ENCODE assay signal across 12 cellular contexts in the genomic region with DNA sequence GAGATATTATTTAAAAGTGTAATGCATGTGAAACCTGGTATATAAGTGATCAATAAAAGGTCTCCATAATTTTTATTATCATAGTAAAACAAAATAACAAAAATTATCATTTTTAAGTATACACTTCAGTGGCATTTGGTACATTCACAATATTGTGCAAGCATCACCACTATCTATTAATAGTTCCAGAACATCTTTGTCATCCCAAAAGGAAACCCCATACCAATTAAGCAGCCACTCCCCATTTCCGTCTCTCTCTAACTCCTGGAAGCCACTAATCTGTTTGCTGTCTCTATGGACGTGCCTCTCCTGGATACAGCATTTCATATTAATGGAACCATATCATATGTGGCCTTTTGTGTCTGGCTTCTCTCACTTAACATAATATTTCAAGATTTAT. TPM values are rescaled to one million over a fixed set of nuclear protein-coding genes. Genes with fewer than 3 reads are reported as not detected.
DNase-seq lines count a peak whose midpoint lies in the region; ATAC-seq, FAIRE-seq and TF ChIP-seq lines count a peak whose summit lies in the region.
"Had no signal": no experiment of that assay in that cellular context is flagged by ENCODE, and none has a peak within 500 bp of the region (broad histone marks: within the 10 kb centered on the region; RNA-seq: fewer than 3 reads in every experiment).

No MANE protein-coding gene starts in this region.

- H3K79me2 ChIP-seq in keratinocyte (ENCODE audit: control insufficient read depth, insufficient read depth, low read length), result no peaks in the 10 kb centered on the region
- H3K79me2 ChIP-seq: parathyroid adenoma had no signal

- no peaks in the 10 kb centered on the region for H3K36me3 ChIP-seq in keratinocyte (ENCODE audit: control insufficient read depth in 2 of 2, extremely low read depth in 1 of 2, insufficient read depth in 2 of 2, low read length in 2 of 2)
- no peaks in the 10 kb centered on the region for H3K36me3 ChIP-seq in MG63

- intact Hi-C loops in MCF 10A (cut with micrococcal nuclease), result no loop called here

- CTCF ChIA-PET in MCF 10A (lab: Yijun Ruan, JAX), result no interaction called here

- H3K4me2 ChIP-seq in keratinocyte (ENCODE audit: control insufficient read depth, extremely low read depth, insufficient read depth, low read depth, low read length), result peak overlapping the region; percentile 1

- no peak overlapping the region for H3K4me3 Mint-ChIP-seq in MCF 10A (ENCODE audit: unreplicated experiment)
- H3K4me3 Mint-ChIP-seq: activated naive CD8-positive, alpha-beta T cell treated with anti-CD3 and anti-CD28 coated beads, Interleukin-2, amount 10 ng/mL, durations not matched to agents 7 days and 5 days; stimulated activated naive B cell treated with anti-CD40 and anti-IgM and Interleukin-4, amounts not matched to agents 10 μg/mL and 1 μg/mL and 100 μg/mL, for 72 hours had no signal

- no peaks in the 10 kb centered on the region for H3K36me3 Mint-ChIP-seq in MCF 10A (ENCODE audit: insufficient read depth, unreplicated experiment)
- H3K36me3 Mint-ChIP-seq: activated naive CD8-positive, alpha-beta T cell treated with anti-CD3 and anti-CD28 coated beads, Interleukin-2, amount 10 ng/mL, durations not matched to agents 7 days and 5 days; stimulated activated naive B cell treated with anti-CD40 and anti-IgM and Interleukin-4, amounts not matched to agents 10 μg/mL and 1 μg/mL and 100 μg/mL, for 72 hours had no signal

- BruUV-seq in MCF 10A (replicated peaks; lab: Mats Ljungman, UMichigan), result no TSS peak

- no peaks in the 10 kb centered on the region for H4K20me1 ChIP-seq in keratinocyte (ENCODE audit: control insufficient read depth, extremely low read depth, insufficient read depth, low read length)

- H3K9me3 ChIP-seq in keratinocyte (ENCODE audit: control insufficient read depth, low read depth, low read length), result no peaks in the 10 kb centered on the region
- no peaks in the 10 kb centered on the region for H3K9me3 ChIP-seq in MG63

- no peak for ATAC-seq in HG02885 (IDR thresholded peaks at IDR 0.05; ENCODE audit: poor library complexity, unreplicated experiment)
- ATAC-seq: stimulated activated naive B cell treated with anti-CD40 and anti-IgM and Interleukin-4, amounts not matched to agents 10 μg/mL and 1 μg/mL and 100 μg/mL, for 72 hours had no signal

- H3K27ac Mint-ChIP-seq in MCF 10A (ENCODE audit: low read depth, unreplicated experiment), result no peak overlapping the region
- H3K27ac Mint-ChIP-seq: activated naive CD8-positive, alpha-beta T cell treated with anti-CD3 and anti-CD28 coated beads, Interleukin-2, amount 10 ng/mL, durations not matched to agents 7 days and 5 days; stimulated activated naive B cell treated with anti-CD40 and anti-IgM and Interleukin-4, amounts not matched to agents 10 μg/mL and 1 μg/mL and 100 μg/mL, for 72 hours had no signal

- H2AFZ ChIP-seq in keratinocyte (ENCODE audit: control insufficient read depth, low read length), result no peak overlapping the region
- H2AFZ ChIP-seq: parathyroid adenoma had no signal

- H3K4me3 ChIP-seq in keratinocyte (ENCODE audit: control insufficient read depth in 2 of 3, extremely low read depth in 1 of 3, insufficient read depth in 2 of 3, low read depth in 1 of 3, low read length in 3 of 3) (no peak overlapping the region), MG63 (no peak overlapping the region)

- peaks cover 11% of the 10 kb centered on the region for H3K4me1 ChIP-seq in keratinocyte (ENCODE audit: control insufficient read depth, extremely low read depth, insufficient read depth, low read length)
- H3K4me1 ChIP-seq: parathyroid adenoma had no signal

- no peaks in the 10 kb centered on the region for H3K9me1 ChIP-seq in keratinocyte (ENCODE audit: control insufficient read depth, extremely low read depth, insufficient read depth, low read length)

- peaks cover 14% of the 10 kb centered on the region for H3K4me1 Mint-ChIP-seq in MCF 10A (ENCODE audit: insufficient read depth, unreplicated experiment)
- H3K4me1 Mint-ChIP-seq: activated naive CD8-positive, alpha-beta T cell treated with anti-CD3 and anti-CD28 coated beads, Interleukin-2, amount 10 ng/mL, durations not matched to agents 7 days and 5 days; stimulated activated naive B cell treated with anti-CD40 and anti-IgM and Interleukin-4, amounts not matched to agents 10 μg/mL and 1 μg/mL and 100 μg/mL, for 72 hours had no signal

- TF ChIP-seq CTCF in MCF 10A (IDR thresholded peaks at IDR 0.05; ENCODE audit: unreplicated experiment) (no peak), keratinocyte (optimal IDR thresholded peaks at IDR 0.05 in 1 of 3, IDR thresholded peaks at IDR 0.05 in 1 of 3, conservative IDR thresholded peaks at IDR 0.05 in 1 of 3; ENCODE audit: extremely low read depth in 1 of 3, insufficient read depth in 2 of 3, low read length in 3 of 3) (no peak)

- no peaks in the 10 kb centered on the region for H3K27me3 Mint-ChIP-seq in MCF 10A (ENCODE audit: insufficient read depth, unreplicated experiment)
- H3K27me3 Mint-ChIP-seq: stimulated activated naive B cell treated with anti-CD40 and anti-IgM and Interleukin-4, amounts not matched to agents 10 μg/mL and 1 μg/mL and 100 μg/mL, for 72 hours had no signal

- H3K27me3 ChIP-seq in keratinocyte (ENCODE audit: control insufficient read depth, extremely low read depth, insufficient read depth, low read length) (peaks cover 8% of the 10 kb centered on the region), MG63 (no peaks in the 10 kb centered on the region)

- DNase-seq in AG20443 (ENCODE audit: low spot score) (peak; percentile 76), M059J (ENCODE audit: low read depth) (peak; percentile 40), MCF 10A (ENCODE audit: unreplicated experiment) (peak; percentile 49), keratinocyte (ENCODE audit: low read depth, low spot score) (no peak), COLO668 (lab: John Stamatoyannopoulos, UW; ENCODE audit: unreplicated experiment) (no peak), MG63 (no peak), COR-L47 (lab: John Stamatoyannopoulos, UW) (no peak)
- DNase-seq: RPMI8226; stimulated activated naive B cell treated with anti-CD40 and anti-IgM and Interleukin-4, amounts not matched to agents 10 μg/mL and 1 μg/mL and 100 μg/mL, for 72 hours had no signal

- no peak overlapping the region for H3K27ac ChIP-seq in keratinocyte (ENCODE audit: control insufficient read depth, insufficient read depth, low read length)
- H3K27ac ChIP-seq: parathyroid adenoma had no signal

- dilution Hi-C loops in keratinocyte (cut with MboI; ENCODE audit: extremely low pct_ligation_motif_present, low sequenced_read_pairs), result no loop called here

- POLR2A ChIA-PET in MCF 10A (lab: Yijun Ruan, JAX), result interaction anchor here (1.0 kb wide), 1 partner anchor 69 kb away, joined by 3 read pairs; a partner anchor contains a TSS

- no peak overlapping the region for H3K9ac ChIP-seq in keratinocyte (ENCODE audit: control insufficient read depth, extremely low read depth, insufficient read depth, low read length)
- H3K9ac ChIP-seq: parathyroid adenoma had no signal

- no peak for FAIRE-seq in keratinocyte (lab: Jason Lieb, UNC)

- no peaks in the 10 kb centered on the region for H3K9me3 Mint-ChIP-seq in MCF 10A (ENCODE audit: unreplicated experiment)
- H3K9me3 Mint-ChIP-seq: activated naive CD8-positive, alpha-beta T cell treated with anti-CD3 and anti-CD28 coated beads, Interleukin-2, amount 10 ng/mL, durations not matched to agents 7 days and 5 days; stimulated activated naive B cell treated with anti-CD40 and anti-IgM and Interleukin-4, amounts not matched to agents 10 μg/mL and 1 μg/mL and 100 μg/mL, for 72 hours had no signal

RNA-seq across cellular contexts. Expression of a gene that starts 7.6 kb away (rescaled TPM):
- total RNA-seq in M059J (2014; rRNA removed; shearing (Covaris generic)), result 2.4 and 9.3 TPM in 2 replicates
- total RNA-seq in MCF 10A (2022), result 0.21 and 0.25 TPM in 2 replicates
- polyA plus RNA-seq in keratinocyte, result 0.59 to 3.1 TPM (median 1.1 TPM) in 3 replicates
- polyA plus RNA-seq in keratinocyte (2011; ENCODE audit: low read depth), result 1.3 TPM
- 0.47 and 0.83 TPM in 2 replicates for polyA plus RNA-seq in keratinocyte (2011; cell fraction: cytosol; rRNA removed)
- 2.0 and 3.3 TPM in 2 replicates for polyA plus RNA-seq in keratinocyte (2011; cell fraction: nucleus; rRNA removed)
- polyA plus RNA-seq in keratinocyte (2012; ENCODE audit: low replicate concordance), result 0.63 and 1.9 TPM in 2 replicates
- 0.89 to 3.5 TPM (median 1.3 TPM) in 3 replicates for polyA minus RNA-seq in keratinocyte
- 2.7 TPM for polyA minus RNA-seq in keratinocyte (2011; cell fraction: cytosol; rRNA and poly(A)+ RNA removed)
- 2.5 and 4.5 TPM in 2 replicates for polyA minus RNA-seq in keratinocyte (2011; cell fraction: nucleus; rRNA and poly(A)+ RNA removed)
- total RNA-seq in MG63 (2014; rRNA removed; shearing (Covaris generic); ENCODE audit: low replicate concordance), result 0.20 and 1.5 TPM in 2 replicates
- total RNA-seq: activated naive CD8-positive, alpha-beta T cell treated with anti-CD3 and anti-CD28 coated beads, Interleukin-2, amount 10 ng/mL, durations not matched to agents 7 days and 5 days had no signal

RNA-seq across cellular contexts. Expression of a gene that starts 13.4 kb away (rescaled TPM):
- total RNA-seq in M059J (2014; rRNA removed; shearing (Covaris generic)), result 1.4 and 2.4 TPM in 2 replicates
- 0.91 and 2.0 TPM in 2 replicates for total RNA-seq in MCF 10A (2022)
- 1.1 to 1.9 TPM (median 1.8 TPM) in 3 replicates for polyA plus RNA-seq in keratinocyte
- 0.76 TPM for polyA plus RNA-seq in keratinocyte (2011; ENCODE audit: low read depth)
- polyA plus RNA-seq in keratinocyte (2011; cell fraction: cytosol; rRNA removed), result 0.60 and 0.69 TPM in 2 replicates
- 5.9 and 6.4 TPM in 2 replicates for polyA plus RNA-seq in keratinocyte (2011; cell fraction: nucleus; rRNA removed)
- 0.91 and 1.5 TPM in 2 replicates for polyA plus RNA-seq in keratinocyte (2012; ENCODE audit: low replicate concordance)
- 3.9 to 8.4 TPM (median 8.1 TPM) in 3 replicates for polyA minus RNA-seq in keratinocyte
- polyA minus RNA-seq in keratinocyte (2011; cell fraction: cytosol; rRNA and poly(A)+ RNA removed), result 0.96 TPM
- 4.2 and 7.4 TPM in 2 replicates for polyA minus RNA-seq in keratinocyte (2011; cell fraction: nucleus; rRNA and poly(A)+ RNA removed)
- total RNA-seq in MG63 (2014; rRNA removed; shearing (Covaris generic); ENCODE audit: low replicate concordance), result 0.37 and 2.5 TPM in 2 replicates

Comparison
In these comparisons a context has a peak if more than half of its experiments do, and no peak if none do; other contexts are left out.
1. DNase-seq: peak in AG20443 (single experiment), M059J (single experiment) and MCF 10A (single experiment); none in keratinocyte (single experiment), COLO668 (single experiment), MG63 (single experiment) and COR-L47 (single experiment).